Comparison of ENCODE assay signal across 20 cellular contexts in genomic region chr21:45845063-45845789, GRCh38.
DNase-seq lines count a peak whose midpoint lies in the region; TF ChIP-seq lines count a peak whose summit lies in the region.
"Had no signal": no experiment of that assay in that cellular context is flagged by ENCODE, and none has a peak within 500 bp of the region (broad histone marks: within the 10 kb centered on the region; RNA-seq: fewer than 3 reads in every experiment).

No MANE protein-coding gene starts in this region.

- H3K36me3 ChIP-seq in right atrium auricular region, result no peaks in the 10 kb centered on the region
- H3K36me3 ChIP-seq in Loucy (ENCODE audit: insufficient read depth, low read length), result no peaks in the 10 kb centered on the region
- H3K36me3 ChIP-seq in endodermal cell (ENCODE audit: control insufficient read depth, insufficient read depth, low read length), result no peaks in the 10 kb centered on the region
- H3K36me3 ChIP-seq in stomach, result no peaks in the 10 kb centered on the region
- H3K36me3 ChIP-seq in hepatocyte (replicated peaks; ENCODE audit: insufficient read depth, low read depth), result no peaks in the 10 kb centered on the region
- H3K36me3 ChIP-seq: breast epithelium had no signal

- DNase-seq in cardiac septum (ENCODE audit: low spot score) (peak; percentile 22), right atrium auricular region (ENCODE audit: low spot score) (no peak), endodermal cell (peak; percentile 22), stomach (peak; percentile 3), DMS79 treated with DMSO at 0.1 percent for 48 hours (lab: John Stamatoyannopoulos, UW) (no peak), NCI-H1930 (lab: John Stamatoyannopoulos, UW) (no peak), hepatocyte (ENCODE audit: low spot score) (no peak)
- DNase-seq: activated CD4-positive, alpha-beta T cell treated with anti-CD3 and anti-CD28 coated beads for 4 hours; amniotic stem cell; Karpas-422; left colon; NCI-H1048; NCI-H187; NCI-H226; NCI-H748 treated with DMSO at 0.1 percent for 48 hours; SHP77 had no signal

- H2AFZ ChIP-seq in Loucy (ENCODE audit: low read length) (no peak overlapping the region), hepatocyte (no peak overlapping the region)

- H3K4me3 ChIP-seq in right atrium auricular region (no peak overlapping the region), Loucy (ENCODE audit: low read length, poor library complexity, severe bottlenecking) (peak overlapping the region; percentile 28), endodermal cell (ENCODE audit: low read length) (no peak overlapping the region), stomach (no peak overlapping the region), hepatocyte (no peak overlapping the region)
- H3K4me3 ChIP-seq: breast epithelium had no signal

- peaks cover 2% of the 10 kb centered on the region for H3K36me3 Mint-ChIP-seq in endodermal cell (ENCODE audit: low read depth)

- H3K4me1 Mint-ChIP-seq in endodermal cell, result no peaks in the 10 kb centered on the region

- H3K4me2 ChIP-seq in Loucy (ENCODE audit: low read depth, low read length, poor library complexity, severe bottlenecking) (peak overlapping the region; percentile 54), hepatocyte (no peak overlapping the region)

- TF ChIP-seq POLR2A in stomach (IDR thresholded peaks at IDR 0.05), result no peak

- H3K4me3 Mint-ChIP-seq in endodermal cell, result no peak overlapping the region

- peaks cover 3 to 18% of the 10 kb centered on the region in 2 donors for H3K9me3 ChIP-seq in right atrium auricular region
- no peaks in the 10 kb centered on the region for H3K9me3 ChIP-seq in Loucy (ENCODE audit: insufficient read depth, low read depth, low read length)
- H3K9me3 ChIP-seq in endodermal cell (ENCODE audit: control insufficient read depth, low read length), result peaks cover 14% of the 10 kb centered on the region
- peaks cover 0 to 20% (median 15%) of the 10 kb centered on the region in 4 donors for H3K9me3 ChIP-seq in stomach
- peaks cover 8% of the 10 kb centered on the region for H3K9me3 ChIP-seq in hepatocyte (ENCODE audit: low read depth)

- H3K27ac Mint-ChIP-seq in endodermal cell, result no peak overlapping the region

- H3K9ac ChIP-seq in Loucy (ENCODE audit: low read depth, low read length, poor library complexity, severe bottlenecking) (peak overlapping the region; percentile 28), endodermal cell (ENCODE audit: extremely low read depth, low read length, poor library complexity, severe bottlenecking) (no peak overlapping the region)

- no peaks in the 10 kb centered on the region for H3K9me2 ChIP-seq in Loucy (replicated peaks; ENCODE audit: low read depth, low read length)
- H3K9me2 ChIP-seq in hepatocyte (replicated peaks; ENCODE audit: insufficient read depth), result no peaks in the 10 kb centered on the region

- H4K20me1 ChIP-seq in Loucy (ENCODE audit: insufficient read depth, low read length, poor library complexity, severe bottlenecking) (no peaks in the 10 kb centered on the region), hepatocyte (ENCODE audit: insufficient read depth, poor library complexity, severe bottlenecking) (no peaks in the 10 kb centered on the region)

- WGBS in endodermal cell (ENCODE audit: insufficient coverage in 1 of 2, insufficient read length in 1 of 2), 2 experiments, result 89 to 95% methylated on average over 6 to 12 of the region's 12 CpGs
- WGBS in stomach, 5 donors, result 85 to 90% (median 89%) methylated on average over 12 of the region's 12 CpGs
- 91% methylated on average over 12 of the region's 12 CpGs for WGBS in hepatocyte (ENCODE audit: low lambda C conversion rate, missing lambda C conversion rate)

- H3F3A ChIP-seq in Loucy (ENCODE audit: low read depth), result no peaks in the 10 kb centered on the region

- H3K27ac ChIP-seq in right atrium auricular region, result no peak overlapping the region
- no peak overlapping the region for H3K27ac ChIP-seq in endodermal cell (ENCODE audit: low read depth, low read length)
- no peak overlapping the region for H3K27ac ChIP-seq in stomach
- H3K27ac ChIP-seq in hepatocyte, result no peak overlapping the region
- H3K27ac ChIP-seq: breast epithelium, C4-2B had no signal

- H3K27me3 Mint-ChIP-seq in endodermal cell (ENCODE audit: insufficient read depth), result no peaks in the 10 kb centered on the region
- H3K27me3 Mint-ChIP-seq: naive thymus-derived CD4-positive, alpha-beta T cell had no signal

- H3K9me3 Mint-ChIP-seq in endodermal cell, result peaks cover 22% of the 10 kb centered on the region

- H3K79me2 ChIP-seq in Loucy (ENCODE audit: insufficient read depth, low read length) (no peaks in the 10 kb centered on the region), hepatocyte (no peaks in the 10 kb centered on the region)

- H3K4me1 ChIP-seq in right atrium auricular region (peaks cover 0 to 12% of the 10 kb centered on the region in 2 donors), Loucy (ENCODE audit: insufficient read depth, low read length, poor library complexity, severe bottlenecking) (peaks cover 21% of the 10 kb centered on the region), endodermal cell (ENCODE audit: control insufficient read depth, insufficient read depth, low read length) (no peaks in the 10 kb centered on the region), stomach (peaks cover 0 to 5% (median 0%) of the 10 kb centered on the region in 4 donors), hepatocyte (ENCODE audit: insufficient read depth) (peaks cover 11% of the 10 kb centered on the region)
- H3K4me1 ChIP-seq: breast epithelium had no signal

- TF ChIP-seq CTCF in right atrium auricular region (IDR thresholded peaks at IDR 0.05), result no peak
- no peak for TF ChIP-seq CTCF in Loucy (conservative IDR thresholded peaks at IDR 0.05; ENCODE audit: low read length)
- TF ChIP-seq CTCF in endodermal cell (conservative IDR thresholded peaks at IDR 0.05), result no peak
- TF ChIP-seq CTCF in stomach (IDR thresholded peaks at IDR 0.05), result no peak
- TF ChIP-seq CTCF in hepatocyte (IDR thresholded peaks at IDR 0.05; ENCODE audit: poor library complexity), result no peak

- no peak for TF ChIP-seq EP300 in stomach (IDR thresholded peaks at IDR 0.05)

- H3K27me3 ChIP-seq in right atrium auricular region, result no peaks in the 10 kb centered on the region
- H3K27me3 ChIP-seq in Loucy (ENCODE audit: insufficient read depth, low read length, poor library complexity, severe bottlenecking), result no peaks in the 10 kb centered on the region
- H3K27me3 ChIP-seq in endodermal cell (ENCODE audit: control insufficient read depth, insufficient read depth, low read length, poor library complexity, severe bottlenecking), result no peaks in the 10 kb centered on the region
- peaks cover 0 to 7% (median 0%) of the 10 kb centered on the region in 3 donors for H3K27me3 ChIP-seq in stomach
- no peaks in the 10 kb centered on the region for H3K27me3 ChIP-seq in hepatocyte
- H3K27me3 ChIP-seq: breast epithelium had no signal

- intact Hi-C loops in cardiac septum (cut with DNase I) (no loop called here), stomach (cut with DNase I; ENCODE audit: low total_unique reads) (no loop called here)

Comparison
In these comparisons a context has a peak if more than half of its experiments do, and no peak if none do; other contexts are left out.
1. DNase-seq: peak in cardiac septum (single experiment), endodermal cell (single experiment) and stomach (single experiment); none in right atrium auricular region (single experiment), DMS79 treated with DMSO at 0.1 percent for 48 hours (single experiment), NCI-H1930 (0 of 2) and hepatocyte (single experiment).